Comparison of ENCODE assay signal across 22 cellular contexts in the genomic region with DNA sequence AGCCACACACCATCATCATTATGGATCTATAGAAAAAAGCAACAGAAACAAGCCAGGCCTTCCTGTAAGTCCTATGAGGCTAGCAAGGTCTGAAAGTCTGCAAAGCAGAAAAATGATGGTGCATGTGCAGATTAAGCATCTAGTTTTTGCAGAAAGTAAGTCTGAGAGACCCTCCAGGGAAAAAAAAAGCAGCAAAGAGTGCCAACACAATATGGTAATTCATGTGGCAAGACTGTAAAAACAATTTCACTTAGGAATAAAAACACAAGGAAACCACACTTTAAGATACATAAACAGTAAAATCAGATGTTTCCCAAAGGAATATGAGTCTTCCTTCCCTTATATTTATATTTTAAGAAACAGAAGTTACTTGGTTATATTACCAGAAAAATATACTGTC.
DNase-seq lines count a peak whose midpoint lies in the region; ATAC-seq and TF ChIP-seq lines count a peak whose summit lies in the region.
"Had no signal": no experiment of that assay in that cellular context is flagged by ENCODE, and none has a peak within 500 bp of the region (broad histone marks: within the 10 kb centered on the region; RNA-seq: fewer than 3 reads in every experiment).

No MANE protein-coding gene starts in this region.

- H3K4me1 ChIP-seq in adipocyte (ENCODE audit: control insufficient read depth, insufficient read depth, low read length) (peaks cover 4% of the 10 kb centered on the region), right cardiac atrium (ENCODE audit: control insufficient read depth, insufficient read depth, low read length) (no peaks in the 10 kb centered on the region), esophagus squamous epithelium (no peaks in the 10 kb centered on the region), HAP-1 (no peaks in the 10 kb centered on the region)
- H3K4me1 ChIP-seq: BLaER1 had no signal

- no peak overlapping the region for H3K9ac ChIP-seq in adipocyte (ENCODE audit: low read length)
- H3K9ac ChIP-seq: BLaER1, GM23248 had no signal

- no peak for TF ChIP-seq POLR2A in esophagus squamous epithelium (IDR thresholded peaks at IDR 0.05)

- in situ Hi-C loops in brain microvascular endothelial cell (cut with HindIII; ENCODE audit: low pct_ligation_motif_present, low sequenced_read_pairs), result no loop called here
- in situ Hi-C loops in HAP-1 (cut with MboI; ENCODE audit: low sequenced_read_pairs), result no loop called here

- H3K27me3 ChIP-seq in adipocyte (replicated peaks; ENCODE audit: control insufficient read depth, insufficient read depth, low read length), result no peaks in the 10 kb centered on the region
- H3K27me3 ChIP-seq in brain microvascular endothelial cell (replicated peaks), result no peaks in the 10 kb centered on the region
- no peaks in the 10 kb centered on the region for H3K27me3 ChIP-seq in right cardiac atrium (ENCODE audit: control insufficient read depth, insufficient read depth)
- H3K27me3 ChIP-seq in esophagus squamous epithelium, result no peaks in the 10 kb centered on the region
- H3K27me3 ChIP-seq in HAP-1 (ENCODE audit: low read depth), result no peaks in the 10 kb centered on the region
- H3K27me3 ChIP-seq: BLaER1, SJSA1 had no signal

- H3K36me3 ChIP-seq in adipocyte (ENCODE audit: control insufficient read depth, insufficient read depth, low read length, severe bottlenecking), result peaks cover 98% of the 10 kb centered on the region
- H3K36me3 ChIP-seq in brain microvascular endothelial cell (replicated peaks), result peaks cover 6% of the 10 kb centered on the region
- H3K36me3 ChIP-seq in esophagus squamous epithelium, result peaks cover 6 to 100% (median 10%) of the 10 kb centered on the region in 3 donors
- peaks cover 14% of the 10 kb centered on the region for H3K36me3 ChIP-seq in HAP-1 (replicated peaks)

- no peak overlapping the region for H3K4me3 ChIP-seq in adipocyte (ENCODE audit: low read length)
- no peak overlapping the region for H3K4me3 ChIP-seq in brain microvascular endothelial cell (ENCODE audit: low read depth, low read length)
- no peak overlapping the region for H3K4me3 ChIP-seq in fibroblast of villous mesenchyme (ENCODE audit: low read depth, low read length)
- H3K4me3 ChIP-seq in right cardiac atrium (ENCODE audit: low read length), result no peak overlapping the region
- no peak overlapping the region for H3K4me3 ChIP-seq in esophagus squamous epithelium
- H3K4me3 ChIP-seq in HAP-1, result no peak overlapping the region
- H3K4me3 ChIP-seq: BLaER1, GM23248, SJSA1 had no signal

- ATAC-seq in right cardiac atrium, result no peak
- ATAC-seq: Right ventricle myocardium inferior had no signal

- TF ChIP-seq CTCF in brain microvascular endothelial cell (IDR thresholded peaks at IDR 0.05; ENCODE audit: low read depth, low read length, missing control alignments) (no peak), fibroblast of villous mesenchyme (IDR thresholded peaks at IDR 0.05; ENCODE audit: insufficient read depth, low read depth, low read length) (no peak), esophagus squamous epithelium (IDR thresholded peaks at IDR 0.05) (no peak)

- DNase-seq in adipocyte (ENCODE audit: low read depth), result peak; percentile 29
- DNase-seq in brain microvascular endothelial cell, result peak; percentile 7
- peak; percentile 10 for DNase-seq in fibroblast of villous mesenchyme (ENCODE audit: low read depth)
- DNase-seq in smooth muscle cell of the brain vasculature (ENCODE audit: low read depth, low spot score), result peak; percentile 77
- DNase-seq in right cardiac atrium, result no peak
- no peak for DNase-seq in esophagus squamous epithelium (lab: John Stamatoyannopoulos, UW)
- DNase-seq in HAP-1 (ENCODE audit: low spot score in 2 of 2), result no peak
- DNase-seq in HT-29 (ENCODE audit: low spot score), result no peak
- DNase-seq: CD4-positive, alpha-beta T cell; COR-L47; DMS 273 treated with DMSO at 0.1 percent for 48 hours; DMS79 treated with DMSO at 0.1 percent for 48 hours; GM23248; HCEC 1CT; NCI-H1694; NCI-H2081 treated with DMSO at 0.1 percent for 48 hours; NCI-H2171 treated with DMSO at 0.1 percent for 48 hours; NCI-H526 treated with DMSO at 0.1 percent for 48 hours; OCI-M1 had no signal

- intact Hi-C loops in right cardiac atrium (cut with DNase I) (no loop called here), esophagus squamous epithelium (cut with DNase I) (no loop called here)

- H3K9me3 ChIP-seq in adipocyte (ENCODE audit: control insufficient read depth, low read length) (no peaks in the 10 kb centered on the region), right cardiac atrium (ENCODE audit: control insufficient read depth, low read length) (no peaks in the 10 kb centered on the region), esophagus squamous epithelium (no peaks in the 10 kb centered on the region), HAP-1 (no peaks in the 10 kb centered on the region)
- H3K9me3 ChIP-seq: BLaER1, SJSA1 had no signal

- H3K27ac ChIP-seq in brain microvascular endothelial cell, result no peak overlapping the region
- H3K27ac ChIP-seq in right cardiac atrium (ENCODE audit: low read length), result no peak overlapping the region
- no peak overlapping the region for H3K27ac ChIP-seq in esophagus squamous epithelium
- H3K27ac ChIP-seq: BLaER1, GM23248, SJSA1 had no signal

Comparison
In these comparisons a context has a peak if more than half of its experiments do, and no peak if none do; other contexts are left out.
1. DNase-seq: peak in adipocyte (single experiment), brain microvascular endothelial cell (single experiment), fibroblast of villous mesenchyme (single experiment) and smooth muscle cell of the brain vasculature (single experiment); none in right cardiac atrium (0 of 3), esophagus squamous epithelium (single experiment), HAP-1 (0 of 2) and HT-29 (single experiment).